In the genomic region with DNA sequence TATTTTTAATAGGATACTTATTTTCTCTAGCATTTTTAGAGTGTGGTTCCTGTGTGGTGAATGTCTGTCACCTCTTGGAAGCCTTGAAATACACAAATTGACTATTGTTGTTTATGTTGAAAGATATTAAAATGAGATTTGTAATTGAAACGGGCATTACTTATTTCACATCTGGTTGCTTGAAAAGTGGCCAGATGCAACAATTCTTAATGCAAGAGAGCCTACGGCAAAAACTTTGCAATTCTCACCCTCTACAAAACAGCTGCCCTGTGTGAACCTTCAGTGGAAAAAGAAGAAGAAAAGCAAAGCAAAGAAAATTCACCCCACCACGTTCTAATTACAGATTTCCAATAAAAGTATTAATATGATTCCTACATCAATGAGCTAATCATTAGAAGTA, we compare ENCODE assay signal across 19 cellular contexts. TPM values are rescaled to one million over a fixed set of nuclear protein-coding genes. Genes with fewer than 3 reads are reported as not detected.
A peak's percentile ranks its signal among the peaks of the same experiment; 100 is the strongest.
DNase-seq lines count a peak whose midpoint lies in the region; ATAC-seq and TF ChIP-seq lines count a peak whose summit lies in the region.
"Had no signal": no experiment of that assay in that cellular context is flagged by ENCODE, and none has a peak within 500 bp of the region (broad histone marks: within the 10 kb centered on the region; RNA-seq: fewer than 3 reads in every experiment).

No MANE protein-coding gene starts in this region.

- no peak overlapping the region for H3K4me3 Mint-ChIP-seq in CD4-positive, alpha-beta T cell
- peak overlapping the region in 4 of 7 donors; percentile 3 to 77 (median 60) for H3K4me3 Mint-ChIP-seq in CD8-positive, alpha-beta memory T cell
- H3K4me3 Mint-ChIP-seq in activated T-helper 17 cell treated with anti-CD3 and anti-CD28 coated beads, Interleukin-2, amount 50 U/mL, for 72 hours: peak overlapping the region; percentile 72
- peak overlapping the region in 3 of 5 donors; percentile 60 to 68 (median 65) for H3K4me3 Mint-ChIP-seq in immature natural killer cell

- H3K36me3 Mint-ChIP-seq in CD4-positive, alpha-beta T cell (ENCODE audit: low read depth): no peaks in the 10 kb centered on the region
- no peaks in the 10 kb centered on the region for H3K36me3 Mint-ChIP-seq in CD8-positive, alpha-beta memory T cell
- no peaks in the 10 kb centered on the region for H3K36me3 Mint-ChIP-seq in activated T-helper 17 cell treated with anti-CD3 and anti-CD28 coated beads, Interleukin-2, amount 50 U/mL, for 72 hours (ENCODE audit: low read depth)
- no peaks in the 10 kb centered on the region for H3K36me3 Mint-ChIP-seq in immature natural killer cell
- H3K36me3 Mint-ChIP-seq in activated naive CD4-positive, alpha-beta T cell treated with anti-CD3 and anti-CD28 coated beads, Interleukin-2, amount 50 U/mL, for 72 hours: no peaks in the 10 kb centered on the region

- H3K27ac ChIP-seq in CD4-positive, alpha-beta T cell (ENCODE audit: low read depth, low read length): no peak overlapping the region
- H3K27ac ChIP-seq in CD8-positive, alpha-beta memory T cell (ENCODE audit: low read depth, low read length): no peak overlapping the region
- H3K27ac ChIP-seq: A549, SJCRH30 had no signal

- TF ChIP-seq CTCF in CD4-positive, alpha-beta T cell (IDR thresholded peaks at IDR 0.05): no peak

- peaks cover 19% of the 10 kb centered on the region for H3K4me1 Mint-ChIP-seq in CD4-positive, alpha-beta T cell (ENCODE audit: low read depth)
- H3K4me1 Mint-ChIP-seq in CD8-positive, alpha-beta memory T cell: peaks cover 11 to 18% (median 16%) of the 10 kb centered on the region in 3 donors
- peaks cover 14% of the 10 kb centered on the region for H3K4me1 Mint-ChIP-seq in activated T-helper 17 cell treated with anti-CD3 and anti-CD28 coated beads, Interleukin-2, amount 50 U/mL, for 72 hours
- peaks cover 16% of the 10 kb centered on the region in 2 donors for H3K4me1 Mint-ChIP-seq in immature natural killer cell

- H3K27me3 ChIP-seq in CD4-positive, alpha-beta T cell (ENCODE audit: control insufficient read depth, insufficient read depth, low read length): no peaks in the 10 kb centered on the region
- H3K27me3 ChIP-seq in CD8-positive, alpha-beta memory T cell (ENCODE audit: insufficient read depth, low read length, poor library complexity, severe bottlenecking): no peaks in the 10 kb centered on the region
- H3K27me3 ChIP-seq: SJCRH30 had no signal

- no peak overlapping the region for H3K4me3 ChIP-seq in CD8-positive, alpha-beta memory T cell (ENCODE audit: low read length)
- H3K4me3 ChIP-seq: A549, PC-9, SJCRH30 had no signal

- no peaks in the 10 kb centered on the region for H3K36me3 ChIP-seq in CD8-positive, alpha-beta memory T cell (ENCODE audit: insufficient read depth, low read length)
- H3K36me3 ChIP-seq: SJCRH30 had no signal

- no peaks in the 10 kb centered on the region for H3K4me1 ChIP-seq in CD8-positive, alpha-beta memory T cell (ENCODE audit: insufficient read depth, low read length)
- H3K4me1 ChIP-seq: SJCRH30 had no signal

- intact Hi-C loops in CD4-positive, alpha-beta T cell (cut with DNase I, micrococcal nuclease): no loop called here

- POLR2A ChIA-PET in CD4-positive, alpha-beta T cell (lab: Charles Lee): no interaction called here
- POLR2A ChIA-PET in CD8-positive, alpha-beta memory T cell (lab: Charles Lee): no interaction called here

- CTCF ChIA-PET in CD4-positive, alpha-beta T cell (lab: Charles Lee): no interaction called here
- CTCF ChIA-PET in CD8-positive, alpha-beta memory T cell (lab: Charles Lee): interaction anchor here (1.4 to 1.6 kb wide), 2 partner anchors 13 to 144 kb away, joined by 3 to 4 read pairs; no protein-coding TSS in a partner anchor

- no peak for ATAC-seq in CD4-positive, alpha-beta T cell (ENCODE audit: poor library complexity)
- ATAC-seq in activated T-helper 17 cell treated with anti-CD3 and anti-CD28 coated beads, Interleukin-2, amount 50 U/mL, for 72 hours (replicated peaks): no peak
- ATAC-seq in activated naive CD4-positive, alpha-beta T cell treated with anti-CD3 and anti-CD28 coated beads, Interleukin-2, amount 50 U/mL, for 72 hours: no peak
- ATAC-seq: A549, Right ventricle myocardium inferior, SK-N-SH treated with all-trans-retinoic acid at 6 μM for 48 hours had no signal

- peak overlapping the region; percentile 37 for H3K27ac Mint-ChIP-seq in CD4-positive, alpha-beta T cell
- H3K27ac Mint-ChIP-seq in CD8-positive, alpha-beta memory T cell: peak overlapping the region in 6 of 8 donors; percentile 76 to 92 (median 86)
- H3K27ac Mint-ChIP-seq in activated T-helper 17 cell treated with anti-CD3 and anti-CD28 coated beads, Interleukin-2, amount 50 U/mL, for 72 hours: peak overlapping the region; percentile 67
- H3K27ac Mint-ChIP-seq in immature natural killer cell: peak overlapping the region in 2 of 6 donors; percentile 12 to 51
- no peak overlapping the region for H3K27ac Mint-ChIP-seq in activated naive CD4-positive, alpha-beta T cell treated with anti-CD3 and anti-CD28 coated beads, Interleukin-2, amount 50 U/mL, for 72 hours

- H3K9me3 Mint-ChIP-seq in CD4-positive, alpha-beta T cell: no peaks in the 10 kb centered on the region
- H3K9me3 Mint-ChIP-seq in CD8-positive, alpha-beta memory T cell: no peaks in the 10 kb centered on the region
- H3K9me3 Mint-ChIP-seq in activated T-helper 17 cell treated with anti-CD3 and anti-CD28 coated beads, Interleukin-2, amount 50 U/mL, for 72 hours: no peaks in the 10 kb centered on the region
- H3K9me3 Mint-ChIP-seq in immature natural killer cell: no peaks in the 10 kb centered on the region
- H3K9me3 Mint-ChIP-seq in activated naive CD4-positive, alpha-beta T cell treated with anti-CD3 and anti-CD28 coated beads, Interleukin-2, amount 50 U/mL, for 72 hours: no peaks in the 10 kb centered on the region

- H3K9me3 ChIP-seq in CD4-positive, alpha-beta T cell (ENCODE audit: control insufficient read depth, low read length): no peaks in the 10 kb centered on the region
- no peaks in the 10 kb centered on the region for H3K9me3 ChIP-seq in CD8-positive, alpha-beta memory T cell (ENCODE audit: low read length)
- H3K9me3 ChIP-seq: A549, SJCRH30 had no signal

- no peak for DNase-seq in CD4-positive, alpha-beta T cell
- DNase-seq in CD8-positive, alpha-beta memory T cell: no peak
- DNase-seq in immature natural killer cell: no peak
- DNase-seq in globus pallidus (ENCODE audit: low spot score): no peak
- no peak for DNase-seq in NCI-H1092 treated with DMSO at 0.1 percent for 48 hours (lab: John Stamatoyannopoulos, UW)
- no peak for DNase-seq in HK-2 (ENCODE audit: unreplicated experiment)
- no peak for DNase-seq in activated naive CD4-positive, alpha-beta T cell treated with anti-CD3 and anti-CD28 coated beads, Interleukin-2, amount 50 U/mL, for 72 hours (ENCODE audit: low spot score in 2 of 2)
- DNase-seq: C1 segment of cervical spinal cord, DMS153, NCI-H1105 treated with DMSO at 0.1 percent for 48 hours, NCI-H2029, NCI-H446 treated with DMSO at 0.1 percent for 48 hours, NCI-H526 treated with DMSO at 0.1 percent for 48 hours, PC-9, SJCRH30 had no signal

- H3K27me3 Mint-ChIP-seq in CD4-positive, alpha-beta T cell: no peaks in the 10 kb centered on the region
- H3K27me3 Mint-ChIP-seq in CD8-positive, alpha-beta memory T cell: no peaks in the 10 kb centered on the region
- no peaks in the 10 kb centered on the region for H3K27me3 Mint-ChIP-seq in activated T-helper 17 cell treated with anti-CD3 and anti-CD28 coated beads, Interleukin-2, amount 50 U/mL, for 72 hours
- peaks cover 0 to under 1% (median 0%) of the 10 kb centered on the region in 3 donors for H3K27me3 Mint-ChIP-seq in immature natural killer cell (ENCODE audit: low read depth in 3 of 3)

RNA-seq across cellular contexts. Expression of gene PPARG, which starts 46.6 kb away (rescaled TPM):
- total RNA-seq in CD4-positive, alpha-beta T cell: under 1 TPM; 0.27 to 0.75 TPM
- under 1 TPM; 0.66 to 0.74 TPM for total RNA-seq in CD8-positive, alpha-beta memory T cell
- polyA plus RNA-seq in CD8-positive, alpha-beta memory T cell: not detected
- 10 to 100 TPM in 1 of 2 donors, 1 to 10 TPM in 1; 1.5 to 18.3 TPM for total RNA-seq in activated T-helper 17 cell treated with anti-CD3 and anti-CD28 coated beads, Interleukin-2, amount 50 U/mL, for 72 hours
- not detected for polyA plus RNA-seq in immature natural killer cell
- under 1 TPM in 1 of 2 donors, not detected in 1; 0.14 TPM for total RNA-seq in activated naive CD4-positive, alpha-beta T cell treated with anti-CD3 and anti-CD28 coated beads, Interleukin-2, amount 50 U/mL, for 72 hours

Comparison
In these comparisons a context has a peak if more than half of its experiments do, and no peak if none do; other contexts are left out.
1. H3K27ac Mint-ChIP-seq: peak in CD4-positive, alpha-beta T cell (single experiment), CD8-positive, alpha-beta memory T cell (6 of 8) and activated T-helper 17 cell treated with anti-CD3 and anti-CD28 coated beads, Interleukin-2, amount 50 U/mL, for 72 hours (single experiment); none in activated naive CD4-positive, alpha-beta T cell treated with anti-CD3 and anti-CD28 coated beads, Interleukin-2, amount 50 U/mL, for 72 hours (0 of 2).